In genomic region chr12:6332459-6332858, GRCh38 we compare ENCODE assay signal across 9 cellular contexts. TPM values are rescaled to one million over a fixed set of nuclear protein-coding genes. Genes with fewer than 3 reads are reported as not detected.
DNase-seq lines count a peak whose midpoint lies in the region; ATAC-seq and TF ChIP-seq lines count a peak whose summit lies in the region.
"Had no signal": no experiment of that assay in that cellular context is flagged by ENCODE, and none has a peak within 500 bp of the region (broad histone marks: within the 10 kb centered on the region; RNA-seq: fewer than 3 reads in every experiment).

No MANE protein-coding gene starts in this region.

- no peak overlapping the region for H3K4me3 Mint-ChIP-seq in activated CD4-positive, alpha-beta memory T cell treated with anti-CD3 and anti-CD28 coated beads, Interleukin-2, amount 10 ng/mL, durations not matched to agents 7 days and 5 days
- peak overlapping the region; percentile 74 to 76 for H3K4me3 Mint-ChIP-seq in stimulated activated naive CD8-positive, alpha-beta T cell treated with anti-CD3 and anti-CD28 coated beads, Interleukin-15, amount 100 ng/mL, for 72 hours
- no peak overlapping the region for H3K4me3 Mint-ChIP-seq in stimulated activated memory B cell treated with anti-CD40 and anti-IgM and Interleukin-4, amounts not matched to agents 10 μg/mL and 1 μg/mL and 100 μg/mL, for 72 hours

- peak; percentile 74 for DNase-seq in SIG-M5 treated with dmso at 0.1 percent for 504 hours (lab: John Stamatoyannopoulos, UW; ENCODE audit: unreplicated experiment)
- DNase-seq in SIG-M5 (lab: John Stamatoyannopoulos, UW), result no peak
- no peak for DNase-seq in activated CD4-positive, alpha-beta memory T cell treated with anti-CD3 and anti-CD28 coated beads, Interleukin-2, amount 10 ng/mL, durations not matched to agents 7 days and 5 days
- peak; percentile 89 for DNase-seq in fibroblast of mammary gland (ENCODE audit: low read depth)
- DNase-seq in stimulated activated naive CD8-positive, alpha-beta T cell treated with anti-CD3 and anti-CD28 coated beads, Interleukin-15, amount 100 ng/mL, for 72 hours, result no peak
- no peak for DNase-seq in activated CD8-positive, alpha-beta memory T cell treated with anti-CD3 and anti-CD28 coated beads for 24 hours
- no peak for DNase-seq in NCI-H146 (lab: John Stamatoyannopoulos, UW)
- DNase-seq: ACHN had no signal

- ATAC-seq in stimulated activated naive CD8-positive, alpha-beta T cell treated with anti-CD3 and anti-CD28 coated beads, Interleukin-15, amount 100 ng/mL, for 72 hours, result no peak
- no peak for ATAC-seq in stimulated activated memory B cell treated with anti-CD40 and anti-IgM and Interleukin-4, amounts not matched to agents 10 μg/mL and 1 μg/mL and 100 μg/mL, for 72 hours

- TF ChIP-seq CTCF in fibroblast of mammary gland (conservative IDR thresholded peaks at IDR 0.05; ENCODE audit: control insufficient read depth, insufficient read depth, low read depth, low read length), result no peak

- CTCF ChIA-PET in activated CD4-positive, alpha-beta memory T cell treated with anti-CD3 and anti-CD28 coated beads, Interleukin-2, amount 10 ng/mL, durations not matched to agents 7 days and 5 days (lab: Charles Lee), result interaction anchor here (0.6 to 1.5 kb wide), 4 partner anchors 9 to 138 kb away, joined by 3 to 6 read pairs (median 4); partner anchors contain the start of gene VAMP1

- peaks cover 2% of the 10 kb centered on the region for H3K4me1 Mint-ChIP-seq in activated CD4-positive, alpha-beta memory T cell treated with anti-CD3 and anti-CD28 coated beads, Interleukin-2, amount 10 ng/mL, durations not matched to agents 7 days and 5 days
- peaks cover 30% of the 10 kb centered on the region for H3K4me1 Mint-ChIP-seq in stimulated activated naive CD8-positive, alpha-beta T cell treated with anti-CD3 and anti-CD28 coated beads, Interleukin-15, amount 100 ng/mL, for 72 hours
- H3K4me1 Mint-ChIP-seq in stimulated activated memory B cell treated with anti-CD40 and anti-IgM and Interleukin-4, amounts not matched to agents 10 μg/mL and 1 μg/mL and 100 μg/mL, for 72 hours, result peaks cover 43% of the 10 kb centered on the region

- H3K9me3 Mint-ChIP-seq in activated CD4-positive, alpha-beta memory T cell treated with anti-CD3 and anti-CD28 coated beads, Interleukin-2, amount 10 ng/mL, durations not matched to agents 7 days and 5 days, result no peaks in the 10 kb centered on the region
- H3K9me3 Mint-ChIP-seq in stimulated activated naive CD8-positive, alpha-beta T cell treated with anti-CD3 and anti-CD28 coated beads, Interleukin-15, amount 100 ng/mL, for 72 hours, result no peaks in the 10 kb centered on the region
- no peaks in the 10 kb centered on the region for H3K9me3 Mint-ChIP-seq in stimulated activated memory B cell treated with anti-CD40 and anti-IgM and Interleukin-4, amounts not matched to agents 10 μg/mL and 1 μg/mL and 100 μg/mL, for 72 hours

- no peaks in the 10 kb centered on the region for H3K27me3 Mint-ChIP-seq in activated CD4-positive, alpha-beta memory T cell treated with anti-CD3 and anti-CD28 coated beads, Interleukin-2, amount 10 ng/mL, durations not matched to agents 7 days and 5 days
- H3K27me3 Mint-ChIP-seq in stimulated activated naive CD8-positive, alpha-beta T cell treated with anti-CD3 and anti-CD28 coated beads, Interleukin-15, amount 100 ng/mL, for 72 hours, result no peaks in the 10 kb centered on the region
- H3K27me3 Mint-ChIP-seq in stimulated activated memory B cell treated with anti-CD40 and anti-IgM and Interleukin-4, amounts not matched to agents 10 μg/mL and 1 μg/mL and 100 μg/mL, for 72 hours, result peaks cover 64% of the 10 kb centered on the region

- H3K36me3 Mint-ChIP-seq in activated CD4-positive, alpha-beta memory T cell treated with anti-CD3 and anti-CD28 coated beads, Interleukin-2, amount 10 ng/mL, durations not matched to agents 7 days and 5 days (ENCODE audit: low read depth), result peaks cover 63% of the 10 kb centered on the region
- H3K36me3 Mint-ChIP-seq in stimulated activated memory B cell treated with anti-CD40 and anti-IgM and Interleukin-4, amounts not matched to agents 10 μg/mL and 1 μg/mL and 100 μg/mL, for 72 hours, result no peaks in the 10 kb centered on the region

- POLR2A ChIA-PET in activated CD4-positive, alpha-beta memory T cell treated with anti-CD3 and anti-CD28 coated beads, Interleukin-2, amount 10 ng/mL, durations not matched to agents 7 days and 5 days (lab: Charles Lee), result interaction anchor here (0.9 kb wide), 1 partner anchor 203 kb away, joined by 3 read pairs; no protein-coding TSS in a partner anchor

- peak overlapping the region; percentile 77 for H3K27ac Mint-ChIP-seq in activated CD4-positive, alpha-beta memory T cell treated with anti-CD3 and anti-CD28 coated beads, Interleukin-2, amount 10 ng/mL, durations not matched to agents 7 days and 5 days
- H3K27ac Mint-ChIP-seq in stimulated activated naive CD8-positive, alpha-beta T cell treated with anti-CD3 and anti-CD28 coated beads, Interleukin-15, amount 100 ng/mL, for 72 hours, result peak overlapping the region in 1 of 2 donors; percentile 84
- H3K27ac Mint-ChIP-seq in stimulated activated memory B cell treated with anti-CD40 and anti-IgM and Interleukin-4, amounts not matched to agents 10 μg/mL and 1 μg/mL and 100 μg/mL, for 72 hours, result no peak overlapping the region

- H3K4me3 ChIP-seq in fibroblast of mammary gland (ENCODE audit: control insufficient read depth, low read depth, low read length), result no peak overlapping the region

RNA-seq across cellular contexts. Expression of gene TNFRSF1A, which starts 9.4 kb away (rescaled TPM):
- total RNA-seq in activated CD4-positive, alpha-beta memory T cell treated with anti-CD3 and anti-CD28 coated beads, Interleukin-2, amount 10 ng/mL, durations not matched to agents 7 days and 5 days, result 10 to 100 TPM; 61.5 to 61.9 TPM

RNA-seq across cellular contexts. Expression of gene PLEKHG6, which starts 22.0 kb away (rescaled TPM):
- total RNA-seq in activated CD4-positive, alpha-beta memory T cell treated with anti-CD3 and anti-CD28 coated beads, Interleukin-2, amount 10 ng/mL, durations not matched to agents 7 days and 5 days, result not detected

RNA-seq across cellular contexts. Expression of gene SCNN1A, which starts 42.9 kb away (rescaled TPM):
- total RNA-seq in activated CD4-positive, alpha-beta memory T cell treated with anti-CD3 and anti-CD28 coated beads, Interleukin-2, amount 10 ng/mL, durations not matched to agents 7 days and 5 days, result 1 to 10 TPM in 1 of 2 experiments, under 1 TPM in 1; 0.78 to 1.3 TPM

RNA-seq across cellular contexts. Expression of gene LTBR, which starts 51.5 kb away (rescaled TPM):
- under 1 TPM; 0.38 to 0.40 TPM for total RNA-seq in activated CD4-positive, alpha-beta memory T cell treated with anti-CD3 and anti-CD28 coated beads, Interleukin-2, amount 10 ng/mL, durations not matched to agents 7 days and 5 days

Comparison
In these comparisons a context has a peak if more than half of its experiments do, and no peak if none do; other contexts are left out.
1. DNase-seq: peak in SIG-M5 treated with dmso at 0.1 percent for 504 hours (single experiment) and fibroblast of mammary gland (single experiment); none in SIG-M5 (single experiment), activated CD4-positive, alpha-beta memory T cell treated with anti-CD3 and anti-CD28 coated beads, Interleukin-2, amount 10 ng/mL, durations not matched to agents 7 days and 5 days (single experiment), stimulated activated naive CD8-positive, alpha-beta T cell treated with anti-CD3 and anti-CD28 coated beads, Interleukin-15, amount 100 ng/mL, for 72 hours (0 of 2), activated CD8-positive, alpha-beta memory T cell treated with anti-CD3 and anti-CD28 coated beads for 24 hours (single experiment) and NCI-H146 (single experiment).
2. H3K4me3 Mint-ChIP-seq: peak in stimulated activated naive CD8-positive, alpha-beta T cell treated with anti-CD3 and anti-CD28 coated beads, Interleukin-15, amount 100 ng/mL, for 72 hours (2 of 2); none in activated CD4-positive, alpha-beta memory T cell treated with anti-CD3 and anti-CD28 coated beads, Interleukin-2, amount 10 ng/mL, durations not matched to agents 7 days and 5 days (single experiment) and stimulated activated memory B cell treated with anti-CD40 and anti-IgM and Interleukin-4, amounts not matched to agents 10 μg/mL and 1 μg/mL and 100 μg/mL, for 72 hours (single experiment).